Comparison of ENCODE assay signal across 1 cellular context in genomic region chr1:6762060-6762459, GRCh38.
TF ChIP-seq lines count a peak whose summit lies in the region.

No MANE protein-coding gene starts in this region.

TF ChIP-seq in HepG2, 621 proteins besides CTCF, POLR2A, EP300 and RAD21 (continued from another document and continues in another):
- TF ChIP-seq ZNF770 (CRISPR knock-in tag; IDR thresholded peaks at IDR 0.05) (no peak), HDAC2 (CRISPR knock-in tag; IDR thresholded peaks at IDR 0.05) (no peak), HMG20A (CRISPR knock-in tag; IDR thresholded peaks at IDR 0.05; ENCODE audit: borderline replicate concordance) (0 out of 2 replicates have a peak, but pooled peaks have one; percentile 34), HOMEZ (CRISPR knock-in tag; IDR thresholded peaks at IDR 0.05; ENCODE audit: low read depth) (no peak), FOXO4 (CRISPR knock-in tag; conservative IDR thresholded peaks at IDR 0.05) (no peak), ZNF550 (CRISPR knock-in tag; IDR thresholded peaks at IDR 0.05; ENCODE audit: borderline replicate concordance) (no peak), ZNF17 (CRISPR knock-in tag; IDR thresholded peaks at IDR 0.05) (no peak), TARDBP (CRISPR knock-in tag; IDR thresholded peaks at IDR 0.05) (no peak), ZNF318 (CRISPR knock-in tag; IDR thresholded peaks at IDR 0.05) (no peak), MAF1 (CRISPR knock-in tag; IDR thresholded peaks at IDR 0.05; ENCODE audit: borderline replicate concordance) (no peak), PRMT3 (CRISPR knock-in tag; IDR thresholded peaks at IDR 0.05; ENCODE audit: borderline replicate concordance, low read depth) (no peak), HMGA1 (CRISPR knock-in tag; conservative IDR thresholded peaks at IDR 0.05) (no peak), MTERF4 (CRISPR knock-in tag; IDR thresholded peaks at IDR 0.05) (no peak), ZKSCAN8 (CRISPR knock-in tag; IDR thresholded peaks at IDR 0.05; ENCODE audit: borderline replicate concordance) (no peak), PCBP1 (IDR thresholded peaks at IDR 0.05; ENCODE audit: borderline replicate concordance, low read depth, low read length) (no peak), ZNF367 (CRISPR knock-in tag; IDR thresholded peaks at IDR 0.05; ENCODE audit: borderline replicate concordance) (no peak), KLF12 (CRISPR knock-in tag; IDR thresholded peaks at IDR 0.05; ENCODE audit: borderline replicate concordance) (no peak), SNAPC5 (CRISPR knock-in tag; IDR thresholded peaks at IDR 0.05; ENCODE audit: borderline replicate concordance) (no peak), HNF4G (IDR thresholded peaks at IDR 0.05; ENCODE audit: borderline replicate concordance, low read depth, low read length) (no peak), HNF4G (CRISPR knock-in tag; IDR thresholded peaks at IDR 0.05; ENCODE audit: borderline replicate concordance, low read depth) (no peak), PAX8 (CRISPR knock-in tag; IDR thresholded peaks at IDR 0.05; ENCODE audit: borderline replicate concordance) (no peak), BHLHE40 (IDR thresholded peaks at IDR 0.05; ENCODE audit: low read length) (no peak), SALL1 (CRISPR knock-in tag; IDR thresholded peaks at IDR 0.05) (peak; percentile 9; the same call in 1 of the 2 replicates), ARID5B (CRISPR knock-in tag; IDR thresholded peaks at IDR 0.05) (peak; percentile 78), GATAD2A (CRISPR knock-in tag; IDR thresholded peaks at IDR 0.05) (peak; percentile 57), ZNF235 (CRISPR knock-in tag; IDR thresholded peaks at IDR 0.05; ENCODE audit: borderline replicate concordance) (no peak), ZNF230 (CRISPR knock-in tag; IDR thresholded peaks at IDR 0.05) (no peak), SSRP1 (CRISPR knock-in tag; IDR thresholded peaks at IDR 0.05) (no peak), ZNF503 (CRISPR knock-in tag; IDR thresholded peaks at IDR 0.05) (no peak), PHB2 (IDR thresholded peaks at IDR 0.05; ENCODE audit: partially characterized antibody) (no peak), PBX2 (CRISPR knock-in tag; IDR thresholded peaks at IDR 0.05) (no peak), ZNF670 (CRISPR knock-in tag; IDR thresholded peaks at IDR 0.05; ENCODE audit: borderline replicate concordance) (no peak), ZNF567 (CRISPR knock-in tag; IDR thresholded peaks at IDR 0.05; ENCODE audit: borderline replicate concordance) (no peak), ZBTB43 (CRISPR knock-in tag; conservative IDR thresholded peaks at IDR 0.05) (no peak), ZFP62 (CRISPR knock-in tag; IDR thresholded peaks at IDR 0.05) (no peak), ZNF382 (CRISPR knock-in tag; IDR thresholded peaks at IDR 0.05; ENCODE audit: borderline replicate concordance) (no peak)
